In genomic region chr11:72773291-72773690, GRCh38 we compare ENCODE assay signal across 7 cellular contexts. TPM values are rescaled to one million over a fixed set of nuclear protein-coding genes. Genes with fewer than 3 reads are reported as not detected.
A peak's percentile ranks its signal among the peaks of the same experiment; 100 is the strongest.
DNase-seq lines count a peak whose midpoint lies in the region; ATAC-seq and FAIRE-seq lines count a peak whose summit lies in the region.

No MANE protein-coding gene starts in this region.

- ATAC-seq in right cardiac atrium: peak; percentile 79 to 83

- WGBS in right cardiac atrium: 40% methylated on average over 5 of the region's 5 CpGs

- peak; percentile 86 for DNase-seq in HTR-8/SVneo (ENCODE audit: insufficient read length, low spot score)
- peak in 36 of 56 donors; percentile 20 to 77 (median 44) for DNase-seq in amygdala (lab: John Stamatoyannopoulos, UW)
- peak; percentile 59 to 78 (median 78) for DNase-seq in right cardiac atrium
- DNase-seq in DMS153 treated with DMSO at 0.1 percent for 48 hours (lab: John Stamatoyannopoulos, UW; ENCODE audit: unreplicated experiment): no peak
- DNase-seq in activated effector memory CD4-positive, alpha-beta T cell treated with Interleukin-2 at 50 U/mL for 16 hours: no peak
- DNase-seq in NOMO-1 treated with dmso at 0.1 percent for 144 hours (lab: John Stamatoyannopoulos, UW; ENCODE audit: unreplicated experiment): no peak

- peak overlapping the region; percentile 65 for H3K27ac ChIP-seq in right cardiac atrium (ENCODE audit: low read length)
- H3K27ac ChIP-seq in stomach smooth muscle (ENCODE audit: low read length): no peak overlapping the region

- H3K9ac ChIP-seq in stomach smooth muscle (ENCODE audit: low read length in 2 of 2): peak overlapping the region; percentile 10 to 21

- H3K36me3 ChIP-seq in stomach smooth muscle (ENCODE audit: control insufficient read depth in 2 of 2, insufficient read depth in 2 of 2, low read length in 2 of 2): no peaks in the 10 kb centered on the region

- intact Hi-C loops in right cardiac atrium (cut with DNase I): no loop called here

- peak; percentile 92 for FAIRE-seq in HTR-8/SVneo (lab: Jason Lieb, UNC)

- H3K4me3 ChIP-seq in right cardiac atrium (ENCODE audit: low read length) (no peak overlapping the region), stomach smooth muscle (ENCODE audit: low read length in 2 of 2) (no peak overlapping the region)

- no peaks in the 10 kb centered on the region for H3K9me3 ChIP-seq in right cardiac atrium (ENCODE audit: control insufficient read depth, low read length)
- H3K9me3 ChIP-seq in stomach smooth muscle (ENCODE audit: control insufficient read depth in 2 of 2, low read length in 2 of 2): no peaks in the 10 kb centered on the region

- H3K27me3 ChIP-seq in right cardiac atrium (ENCODE audit: control insufficient read depth, insufficient read depth) (no peaks in the 10 kb centered on the region), stomach smooth muscle (ENCODE audit: control insufficient read depth in 1 of 2, insufficient read depth in 2 of 2, low read length in 2 of 2) (no peaks in the 10 kb centered on the region)

- H3K4me1 ChIP-seq in right cardiac atrium (ENCODE audit: control insufficient read depth, insufficient read depth, low read length) (peaks cover 23% of the 10 kb centered on the region), stomach smooth muscle (ENCODE audit: control insufficient read depth, insufficient read depth, low read length) (peaks cover 25% of the 10 kb centered on the region)

RNA-seq across cellular contexts. Expression of gene STARD10, which starts 20.6 kb away (rescaled TPM):
- 100 to 1,000 TPM in 2 of 4 donors, 10 to 100 TPM in 2; 88.9 to 127 (median 106) TPM for total RNA-seq in right cardiac atrium
- polyA plus RNA-seq in right cardiac atrium: 228 TPM

RNA-seq across cellular contexts. Expression of gene ARAP1, which starts 21.1 kb away (rescaled TPM):
- total RNA-seq in right cardiac atrium: 10 to 100 TPM; 51.8 to 62.5 (median 59.5) TPM
- 41.2 TPM for polyA plus RNA-seq in right cardiac atrium

RNA-seq across cellular contexts. Expression of gene ATG16L2, which starts 40.9 kb away (rescaled TPM):
- 10 to 100 TPM; 11.9 to 23.9 (median 19.1) TPM for total RNA-seq in right cardiac atrium
- polyA plus RNA-seq in right cardiac atrium: 19.1 TPM

Comparison
In these comparisons a context has a peak if more than half of its experiments do, and no peak if none do; other contexts are left out.
1. DNase-seq: peak in HTR-8/SVneo (single experiment), amygdala (36 of 56) and right cardiac atrium (3 of 3); none in DMS153 treated with DMSO at 0.1 percent for 48 hours (single experiment), activated effector memory CD4-positive, alpha-beta T cell treated with Interleukin-2 at 50 U/mL for 16 hours (single experiment) and NOMO-1 treated with dmso at 0.1 percent for 144 hours (single experiment).